ENCODE assay signal across 9 cellular contexts in the genomic region with DNA sequence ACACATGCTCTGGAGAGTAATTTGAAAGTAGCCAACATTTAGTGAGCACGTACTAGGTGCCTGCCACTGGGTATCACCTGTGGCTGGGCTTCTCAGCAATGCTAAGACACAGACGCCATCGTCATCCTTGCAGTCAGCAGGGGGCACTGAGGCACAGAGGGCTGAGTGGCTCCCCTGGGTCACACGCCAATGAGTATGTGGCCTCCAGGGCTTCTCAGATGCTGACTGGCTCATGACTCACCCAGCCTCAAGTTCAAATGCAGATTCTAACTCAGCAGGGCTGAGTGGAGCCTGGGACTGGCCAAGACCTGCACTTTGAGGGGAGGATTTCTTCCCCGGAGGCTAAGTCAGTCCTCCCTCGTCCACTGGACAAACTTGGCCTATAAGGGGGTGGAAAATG.
A peak's percentile ranks its signal among the peaks of the same experiment; 100 is the strongest.
DNase-seq lines count a peak whose midpoint lies in the region; ATAC-seq and TF ChIP-seq lines count a peak whose summit lies in the region.
"Had no signal": no experiment of that assay in that cellular context is flagged by ENCODE, and none has a peak within 500 bp of the region (broad histone marks: within the 10 kb centered on the region; RNA-seq: fewer than 3 reads in every experiment).

No MANE protein-coding gene starts in this region.

- H3K4me1 ChIP-seq in HEK293 (ENCODE audit: control insufficient read depth, insufficient read depth, low read length) (no peaks in the 10 kb centered on the region), left ventricle myocardium inferior (no peaks in the 10 kb centered on the region)

- POLR2A ChIA-PET in HEK293 (lab: Yijun Ruan, JAX) = interaction anchor here (0.5 kb wide), 1 partner anchor 248 kb away, joined by 4 read pairs; no protein-coding TSS in a partner anchor

- H3K36me3 ChIP-seq in HEK293 (ENCODE audit: control insufficient read depth in 2 of 2, insufficient read depth in 1 of 2, low read length in 2 of 2) (no peaks in the 10 kb centered on the region), left ventricle myocardium inferior (no peaks in the 10 kb centered on the region)

- intact Hi-C loops in left ventricle myocardium inferior (cut with micrococcal nuclease) = no loop called here
- intact Hi-C loops in left ventricle myocardium superior (cut with micrococcal nuclease) = no loop called here

- H3K9me3 ChIP-seq in HEK293 (ENCODE audit: control insufficient read depth, insufficient read depth, low read depth, low read length) (no peaks in the 10 kb centered on the region), left ventricle myocardium inferior (replicated peaks) (no peaks in the 10 kb centered on the region)

- ATAC-seq in HG02642 (IDR thresholded peaks at IDR 0.05; ENCODE audit: poor library complexity, unreplicated experiment) = no peak
- ATAC-seq in left ventricle myocardium superior = no peak
- ATAC-seq in HG03469 (IDR thresholded peaks at IDR 0.05; ENCODE audit: unreplicated experiment) = no peak

- DNase-seq in A172 (ENCODE audit: low spot score) (peak; percentile 97), iPS-NIHi11 (ENCODE audit: low spot score) (peak; percentile 36), left ventricle myocardium inferior (no peak), left ventricle myocardium superior (no peak)
- peak; percentile 10 for DNase-seq in activated CD8-positive, alpha-beta memory T cell treated with anti-CD3 and anti-CD28 coated beads, Interleukin-2, amount 50 U/mL, for 24 hours (ENCODE audit: extremely low read depth)

- CTCF ChIA-PET in HEK293 (lab: Yijun Ruan, JAX) = interaction anchor here (0.6 kb wide), 1 partner anchor 40 kb away, joined by 3 read pairs; no protein-coding TSS in a partner anchor

- H3K27ac ChIP-seq in HEK293 (ENCODE audit: extremely low read depth, low read depth, low read length) (no peak overlapping the region), left ventricle myocardium inferior (replicated peaks) (no peak overlapping the region)

- H3K27me3 ChIP-seq in left ventricle myocardium inferior (ENCODE audit: low read depth) = peaks cover 86% of the 10 kb centered on the region

- TF ChIP-seq CTCF in HEK293 (tag by site-specific recombination; IDR thresholded peaks at IDR 0.05) = no peak
- TF ChIP-seq CTCF in left ventricle myocardium inferior (IDR thresholded peaks at IDR 0.05; ENCODE audit: borderline replicate concordance) = no peak

- H3K4me3 ChIP-seq in HEK293 (ENCODE audit: low read depth, low read length) (no peak overlapping the region), left ventricle myocardium inferior (no peak overlapping the region)
- H3K4me3 ChIP-seq: lung had no signal

TF ChIP-seq in HEK293, 187 proteins besides CTCF, POLR2A, EP300 and RAD21 (continues in another document):
- TF ChIP-seq ZNF24 (tag by site-specific recombination; IDR thresholded peaks at IDR 0.05) (no peak), ZIC2 (tag by site-specific recombination; IDR thresholded peaks at IDR 0.05) (peak; percentile 86), ZNF37A (tag by site-specific recombination; IDR thresholded peaks at IDR 0.05) (no peak), ZNF664 (tag by site-specific recombination; IDR thresholded peaks at IDR 0.05) (peak; percentile 22; the same call in 1 of the 2 replicates), HOXA7 (CRISPR knock-in tag; IDR thresholded peaks at IDR 0.05; ENCODE audit: borderline replicate concordance) (no peak), ZFP3 (tag by site-specific recombination; IDR thresholded peaks at IDR 0.05; ENCODE audit: low read depth) (no peak), ZNF416 (tag by site-specific recombination; IDR thresholded peaks at IDR 0.05) (no peak), ZNF621 (tag by site-specific recombination; IDR thresholded peaks at IDR 0.05) (no peak), SCRT2 (tag by site-specific recombination; IDR thresholded peaks at IDR 0.05) (peak; percentile 25; the same call in 1 of the 2 replicates), ZNF362 (tag by site-specific recombination; IDR thresholded peaks at IDR 0.05) (no peak), ZSCAN18 (tag by site-specific recombination; IDR thresholded peaks at IDR 0.05) (no peak), RBAK (tag by site-specific recombination; IDR thresholded peaks at IDR 0.05) (no peak), ZNF138 (tag by site-specific recombination; IDR thresholded peaks at IDR 0.05; ENCODE audit: borderline replicate concordance) (no peak), GLIS1 (tag by site-specific recombination; IDR thresholded peaks at IDR 0.05) (peak; percentile 49), ZNF175 (tag by site-specific recombination; IDR thresholded peaks at IDR 0.05) (no peak), KLF10 (tag by site-specific recombination; IDR thresholded peaks at IDR 0.05) (no peak), EGR2 (tag by site-specific recombination; IDR thresholded peaks at IDR 0.05; ENCODE audit: low read depth) (no peak), ZNF677 (tag by site-specific recombination; IDR thresholded peaks at IDR 0.05) (no peak), SP2 (tag by site-specific recombination; IDR thresholded peaks at IDR 0.05) (no peak), ZNF146 (tag by site-specific recombination; IDR thresholded peaks at IDR 0.05) (no peak), ZNF223 (tag by site-specific recombination; IDR thresholded peaks at IDR 0.05) (no peak), ZNF248 (tag by site-specific recombination; IDR thresholded peaks at IDR 0.05) (no peak)
- TF ChIP-seq, protein P1, sequence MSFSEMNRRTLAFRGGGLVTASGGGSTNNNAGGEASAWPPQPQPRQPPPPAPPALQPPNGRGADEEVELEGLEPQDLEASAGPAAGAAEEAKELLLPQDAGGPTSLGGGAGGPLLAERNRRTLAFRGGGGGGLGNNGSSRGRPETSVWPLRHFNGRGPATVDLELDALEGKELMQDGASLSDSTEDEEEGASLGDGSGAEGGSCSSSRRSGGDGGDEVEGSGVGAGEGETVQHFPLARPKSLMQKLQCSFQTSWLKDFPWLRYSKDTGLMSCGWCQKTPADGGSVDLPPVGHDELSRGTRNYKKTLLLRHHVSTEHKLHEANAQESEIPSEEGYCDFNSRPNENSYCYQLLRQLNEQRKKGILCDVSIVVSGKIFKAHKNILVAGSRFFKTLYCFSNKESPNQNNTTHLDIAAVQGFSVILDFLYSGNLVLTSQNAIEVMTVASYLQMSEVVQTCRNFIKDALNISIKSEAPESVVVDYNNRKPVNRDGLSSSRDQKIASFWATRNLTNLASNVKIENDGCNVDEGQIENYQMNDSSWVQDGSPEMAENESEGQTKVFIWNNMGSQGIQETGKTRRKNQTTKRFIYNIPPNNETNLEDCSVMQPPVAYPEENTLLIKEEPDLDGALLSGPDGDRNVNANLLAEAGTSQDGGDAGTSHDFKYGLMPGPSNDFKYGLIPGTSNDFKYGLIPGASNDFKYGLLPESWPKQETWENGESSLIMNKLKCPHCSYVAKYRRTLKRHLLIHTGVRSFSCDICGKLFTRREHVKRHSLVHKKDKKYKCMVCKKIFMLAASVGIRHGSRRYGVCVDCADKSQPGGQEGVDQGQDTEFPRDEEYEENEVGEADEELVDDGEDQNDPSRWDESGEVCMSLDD (tag by site-specific recombination; IDR thresholded peaks at IDR 0.05) = no peak
- TF ChIP-seq, protein P2, sequence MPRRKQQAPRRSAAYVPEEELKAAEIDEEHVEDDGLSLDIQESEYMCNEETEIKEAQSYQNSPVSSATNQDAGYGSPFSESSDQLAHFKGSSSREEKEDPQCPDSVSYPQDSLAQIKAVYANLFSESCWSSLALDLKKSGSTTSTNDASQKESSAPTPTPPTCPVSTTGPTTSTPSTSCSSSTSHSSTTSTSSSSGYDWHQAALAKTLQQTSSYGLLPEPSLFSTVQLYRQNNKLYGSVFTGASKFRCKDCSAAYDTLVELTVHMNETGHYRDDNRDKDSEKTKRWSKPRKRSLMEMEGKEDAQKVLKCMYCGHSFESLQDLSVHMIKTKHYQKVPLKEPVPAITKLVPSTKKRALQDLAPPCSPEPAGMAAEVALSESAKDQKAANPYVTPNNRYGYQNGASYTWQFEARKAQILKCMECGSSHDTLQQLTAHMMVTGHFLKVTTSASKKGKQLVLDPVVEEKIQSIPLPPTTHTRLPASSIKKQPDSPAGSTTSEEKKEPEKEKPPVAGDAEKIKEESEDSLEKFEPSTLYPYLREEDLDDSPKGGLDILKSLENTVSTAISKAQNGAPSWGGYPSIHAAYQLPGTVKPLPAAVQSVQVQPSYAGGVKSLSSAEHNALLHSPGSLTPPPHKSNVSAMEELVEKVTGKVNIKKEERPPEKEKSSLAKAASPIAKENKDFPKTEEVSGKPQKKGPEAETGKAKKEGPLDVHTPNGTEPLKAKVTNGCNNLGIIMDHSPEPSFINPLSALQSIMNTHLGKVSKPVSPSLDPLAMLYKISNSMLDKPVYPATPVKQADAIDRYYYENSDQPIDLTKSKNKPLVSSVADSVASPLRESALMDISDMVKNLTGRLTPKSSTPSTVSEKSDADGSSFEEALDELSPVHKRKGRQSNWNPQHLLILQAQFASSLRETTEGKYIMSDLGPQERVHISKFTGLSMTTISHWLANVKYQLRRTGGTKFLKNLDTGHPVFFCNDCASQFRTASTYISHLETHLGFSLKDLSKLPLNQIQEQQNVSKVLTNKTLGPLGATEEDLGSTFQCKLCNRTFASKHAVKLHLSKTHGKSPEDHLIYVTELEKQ (tag by site-specific recombination; IDR thresholded peaks at IDR 0.05; ENCODE audit: borderline replicate concordance) = no peak

Comparison
In these comparisons a context has a peak if more than half of its experiments do, and no peak if none do; other contexts are left out.
1. DNase-seq: peak in A172 (single experiment), activated CD8-positive, alpha-beta memory T cell treated with anti-CD3 and anti-CD28 coated beads, Interleukin-2, amount 50 U/mL, for 24 hours (single experiment) and iPS-NIHi11 (single experiment); none in left ventricle myocardium inferior (single experiment) and left ventricle myocardium superior (single experiment).